ENCODE assay signal across 17 cellular contexts in genomic region chr1:64098436-64098835, GRCh38.
"Had no signal": no experiment of that assay in that cellular context is flagged by ENCODE, and none has a peak within 500 bp of the region (broad histone marks: within the 10 kb centered on the region; RNA-seq: fewer than 3 reads in every experiment).

No MANE protein-coding gene starts in this region.

- ATAC-seq: activated CD4-positive, alpha-beta T cell treated with anti-CD3 and anti-CD28 coated beads for 36 hours; mucosa of descending colon; naive thymus-derived CD4-positive, alpha-beta T cell; stimulated activated naive CD8-positive, alpha-beta T cell treated with anti-CD3 and anti-CD28 coated beads, Interleukin-15, Interleukin-2, amounts not matched to agents 100 U/mL and 50 U/mL, for 24 hours; T-helper 17 cell had no signal

- DNase-seq: activated CD4-positive, alpha-beta memory T cell treated with anti-CD3 and anti-CD28 coated beads, Interleukin-2, amount 10 ng/mL, durations not matched to agents 7 days and 5 days; activated CD4-positive, alpha-beta T cell treated with anti-CD3 and anti-CD28 coated beads for 36 hours; activated effector memory CD4-positive, alpha-beta T cell treated with Interleukin-2 at 50 U/mL for 16 hours; activated T-cell treated with anti-CD3 and anti-CD28 coated beads, Interleukin-2, amount 50 U/mL, for 24 hours; amniotic stem cell; central memory CD4-positive, alpha-beta T cell; esophagus squamous epithelium; immature natural killer cell; left cardiac atrium; mucosa of descending colon; naive thymus-derived CD4-positive, alpha-beta T cell; occipital lobe; stimulated activated naive CD8-positive, alpha-beta T cell treated with anti-CD3 and anti-CD28 coated beads, Interleukin-15, Interleukin-2, amounts not matched to agents 100 U/mL and 50 U/mL, for 24 hours; T-helper 17 cell; upper lobe of left lung had no signal

- H3K36me3 ChIP-seq: esophagus squamous epithelium, upper lobe of left lung had no signal

- H3K4me3 ChIP-seq: coronary artery, esophagus squamous epithelium, lung, mucosa of descending colon, upper lobe of left lung had no signal

- H3K9me3 ChIP-seq: esophagus squamous epithelium, mucosa of descending colon, upper lobe of left lung had no signal

- H3K4me1 ChIP-seq: upper lobe of left lung had no signal

- H3K27me3 ChIP-seq: esophagus squamous epithelium, upper lobe of left lung had no signal

- H3K27ac ChIP-seq: esophagus squamous epithelium, upper lobe of left lung had no signal
